ENCODE assay signal across 27 cellular contexts in genomic region chr17:19243838-19244237, GRCh38. TPM values are rescaled to one million over a fixed set of nuclear protein-coding genes. Genes with fewer than 3 reads are reported as not detected.
DNase-seq lines count a peak whose midpoint lies in the region; ATAC-seq and TF ChIP-seq lines count a peak whose summit lies in the region.
"Had no signal": no experiment of that assay in that cellular context is flagged by ENCODE, and none has a peak within 500 bp of the region (broad histone marks: within the 10 kb centered on the region; RNA-seq: fewer than 3 reads in every experiment).

No MANE protein-coding gene starts in this region.

- no peak overlapping the region for H2BK5ac ChIP-seq in trophoblast cell (ENCODE audit: low read depth, low read length, poor library complexity)

- no peak overlapping the region for H3K4me3 Mint-ChIP-seq in WTC11
- H3K4me3 Mint-ChIP-seq: CD8-positive, alpha-beta memory T cell had no signal

- peak overlapping the region; percentile 84 for H3K4ac ChIP-seq in trophoblast cell (ENCODE audit: low read depth, low read length)

- H3K27ac ChIP-seq in right atrium auricular region (peak overlapping the region; percentile 55 to 58), trophoblast cell (ENCODE audit: low read depth, low read length) (no peak overlapping the region)
- H3K27ac ChIP-seq in effector memory CD4-positive, alpha-beta T cell (ENCODE audit: insufficient read depth, low read length, poor library complexity, severe bottlenecking) = no peak overlapping the region
- H3K27ac ChIP-seq: A549, Peyer's patch, SJCRH30 had no signal

- intact Hi-C loops in Right ventricle myocardium inferior (cut with DNase I) = no loop called here

- H4K8ac ChIP-seq in trophoblast cell (ENCODE audit: low read depth, low read length) = no peak overlapping the region

- no peak overlapping the region for H2BK120ac ChIP-seq in trophoblast cell (ENCODE audit: insufficient read depth, low read length, poor library complexity)

- H3K27me3 Mint-ChIP-seq in WTC11 (ENCODE audit: low read depth) = no peaks in the 10 kb centered on the region

- DNase-seq in right atrium auricular region (ENCODE audit: low spot score) (no peak), Right ventricle myocardium inferior (ENCODE audit: missing footprints) (no peak), WTC11 (ENCODE audit: low spot score) (no peak), trophoblast cell (no peak), OCI-M2 (lab: John Stamatoyannopoulos, UW; ENCODE audit: unreplicated experiment) (no peak)
- DNase-seq in effector memory CD4-positive, alpha-beta T cell = no peak
- DNase-seq: C1 segment of cervical spinal cord; CD8-positive, alpha-beta memory T cell; DMS 273 treated with DMSO at 0.1 percent for 48 hours; DMS79; EL; GDM1; GOT3; Karpas-422; NCI-H1092 treated with DMSO at 0.1 percent for 48 hours; NCI-H187; NCI-H2081 treated with DMSO at 0.1 percent for 48 hours; NCI-H2171; NCI-H226; NCI-H510A; SJCRH30 had no signal

- peaks cover 1% of the 10 kb centered on the region for H3K79me1 ChIP-seq in trophoblast cell (ENCODE audit: low read length)

- H4K12ac ChIP-seq in trophoblast cell (ENCODE audit: low read depth, low read length) = no peak overlapping the region

- H3K36me3 Mint-ChIP-seq in WTC11 = peaks cover 7% of the 10 kb centered on the region; the same call in 1 of the 2 replicates
- H3K36me3 Mint-ChIP-seq: CD8-positive, alpha-beta memory T cell had no signal

- H3K27me3 ChIP-seq in right atrium auricular region (no peaks in the 10 kb centered on the region), trophoblast cell (ENCODE audit: insufficient read depth, low read length) (no peaks in the 10 kb centered on the region)
- no peaks in the 10 kb centered on the region for H3K27me3 ChIP-seq in effector memory CD4-positive, alpha-beta T cell (replicated peaks; ENCODE audit: control insufficient read depth, insufficient read depth, low read length, poor library complexity, severe bottlenecking)
- H3K27me3 ChIP-seq: Peyer's patch, SJCRH30 had no signal

- no peaks in the 10 kb centered on the region for H3K9me3 Mint-ChIP-seq in WTC11
- H3K9me3 Mint-ChIP-seq: CD8-positive, alpha-beta memory T cell had no signal

- no peak overlapping the region for H3K14ac ChIP-seq in trophoblast cell (ENCODE audit: low read length)

- peaks cover 50% of the 10 kb centered on the region for H3K4me1 Mint-ChIP-seq in WTC11

- H2AFZ ChIP-seq in trophoblast cell (ENCODE audit: insufficient read depth, low read length, poor library complexity) = no peak overlapping the region

- no peak overlapping the region for H2BK12ac ChIP-seq in trophoblast cell (ENCODE audit: low read length)

- CTCF ChIA-PET in WTC11 (lab: Charles Lee) = interaction anchor here (0.6 to 0.8 kb wide), 3 partner anchors 26 to 354 kb away, joined by 3 to 4 read pairs (median 3); no protein-coding TSS in a partner anchor

- no peak overlapping the region for H3K23ac ChIP-seq in trophoblast cell (ENCODE audit: low read length)

- H3K79me2 ChIP-seq in trophoblast cell (ENCODE audit: control insufficient read depth, insufficient read depth, low read length, poor library complexity) = peaks cover 14% of the 10 kb centered on the region

- H3K36me3 ChIP-seq in right atrium auricular region (no peaks in the 10 kb centered on the region), trophoblast cell (ENCODE audit: control insufficient read depth in 1 of 2, insufficient read depth in 2 of 2, low read length in 2 of 2) (peaks cover 2 to 3% of the 10 kb centered on the region in 2 experiments)
- no peaks in the 10 kb centered on the region for H3K36me3 ChIP-seq in effector memory CD4-positive, alpha-beta T cell (ENCODE audit: control insufficient read depth, insufficient read depth, low read length)
- H3K36me3 ChIP-seq: HAP-1, Peyer's patch had no signal

- H3K9me3 ChIP-seq in right atrium auricular region (no peaks in the 10 kb centered on the region), trophoblast cell (ENCODE audit: insufficient read depth, low read depth, low read length) (no peaks in the 10 kb centered on the region)
- H3K9me3 ChIP-seq in effector memory CD4-positive, alpha-beta T cell (ENCODE audit: control insufficient read depth, low read length) = no peaks in the 10 kb centered on the region
- H3K9me3 ChIP-seq: A549, HAP-1, Peyer's patch, SJCRH30 had no signal

- no CpG with 5 or more reads among the region's 1 CpG for WGBS in trophoblast cell (ENCODE audit: extremely low coverage, insufficient coverage, insufficient read length)

- no peak overlapping the region for H2AK5ac ChIP-seq in trophoblast cell (ENCODE audit: low read length)

- H3K4me3 ChIP-seq in right atrium auricular region (no peak overlapping the region), trophoblast cell (ENCODE audit: low read depth, low read length) (no peak overlapping the region)
- H3K4me3 ChIP-seq in effector memory CD4-positive, alpha-beta T cell (ENCODE audit: insufficient read depth, low read depth, low read length, poor library complexity, severe bottlenecking) = no peak overlapping the region
- H3K4me3 ChIP-seq: A549, GM12878, HAP-1, Peyer's patch, SJCRH30 had no signal

- TF ChIP-seq CTCF in right atrium auricular region (IDR thresholded peaks at IDR 0.05) (no peak), WTC11 (IDR thresholded peaks at IDR 0.05) (no peak)

- H3K4me1 ChIP-seq in right atrium auricular region (peaks cover 0 to 80% of the 10 kb centered on the region in 2 donors), trophoblast cell (ENCODE audit: control insufficient read depth in 1 of 2, insufficient read depth in 2 of 2, low read length in 2 of 2) (peaks cover 18 to 21% of the 10 kb centered on the region in 2 experiments)
- no peaks in the 10 kb centered on the region for H3K4me1 ChIP-seq in effector memory CD4-positive, alpha-beta T cell (ENCODE audit: control insufficient read depth, insufficient read depth, low read length, poor library complexity, severe bottlenecking)

- no peak overlapping the region for H3K4me2 ChIP-seq in trophoblast cell (ENCODE audit: low read length)
- H3K4me2 ChIP-seq: A549 had no signal

- peak overlapping the region; percentile 86 for H3K27ac Mint-ChIP-seq in WTC11
- H3K27ac Mint-ChIP-seq: CD8-positive, alpha-beta memory T cell had no signal

- no peak for ATAC-seq in Right ventricle myocardium inferior
- ATAC-seq in WTC11 = no peak
- no peak for ATAC-seq in GM18858 (IDR thresholded peaks at IDR 0.05; ENCODE audit: unreplicated experiment)
- ATAC-seq: A549, GM12878, SK-N-SH treated with all-trans-retinoic acid at 6 μM for 48 hours had no signal

- no peak overlapping the region for H4K91ac ChIP-seq in trophoblast cell (ENCODE audit: low read depth, low read length)

- POLR2A ChIA-PET in WTC11 (lab: Charles Lee) = no interaction called here

- no peak overlapping the region for H3K9ac ChIP-seq in trophoblast cell (ENCODE audit: low read length)

- H3K18ac ChIP-seq in trophoblast cell (ENCODE audit: low read length) = no peak overlapping the region

TF ChIP-seq in WTC11, 78 proteins besides CTCF, POLR2A, EP300 and RAD21 (continues in another document):
- no peak for TF ChIP-seq ZSCAN18 (CRISPR knock-in tag; IDR thresholded peaks at IDR 0.05)
- TF ChIP-seq RORB (CRISPR knock-in tag; IDR thresholded peaks at IDR 0.05) = no peak
- no peak for TF ChIP-seq ATF3 (CRISPR knock-in tag; conservative IDR thresholded peaks at IDR 0.05)
- TF ChIP-seq SMAD3 (CRISPR knock-in tag; IDR thresholded peaks at IDR 0.05; ENCODE audit: borderline replicate concordance) = no peak
- no peak for TF ChIP-seq GABPB1 (CRISPR knock-in tag; IDR thresholded peaks at IDR 0.05)
- TF ChIP-seq MYBL2 (CRISPR knock-in tag; IDR thresholded peaks at IDR 0.05) = no peak
- TF ChIP-seq NFATC4 (CRISPR knock-in tag; IDR thresholded peaks at IDR 0.05) = no peak
- TF ChIP-seq MXD4 (CRISPR knock-in tag; IDR thresholded peaks at IDR 0.05; ENCODE audit: borderline replicate concordance) = no peak
- TF ChIP-seq ZNF317 (CRISPR knock-in tag; IDR thresholded peaks at IDR 0.05; ENCODE audit: borderline replicate concordance, low read depth) = no peak
- TF ChIP-seq SP1 (CRISPR knock-in tag; conservative IDR thresholded peaks at IDR 0.05) = no peak

RNA-seq across cellular contexts. Expression of gene EPN2, which starts 6.7 kb away (rescaled TPM):
- total RNA-seq in right atrium auricular region = 10 to 100 TPM; 68.0 to 73.1 TPM
- 85.5 TPM for total RNA-seq in Right ventricle myocardium inferior
- 48.8 to 62.7 TPM (median 62.3 TPM) in 3 replicates for total RNA-seq in WTC11 (2021)
- 59.0 and 60.9 TPM in 2 replicates for polyA plus RNA-seq in trophoblast cell (2013)

Comparison
In these comparisons a context has a peak if more than half of its experiments do, and no peak if none do; other contexts are left out.
1. H3K27ac ChIP-seq: peak in right atrium auricular region (2 of 2); none in trophoblast cell (single experiment) and effector memory CD4-positive, alpha-beta T cell (single experiment).